In the genomic region with DNA sequence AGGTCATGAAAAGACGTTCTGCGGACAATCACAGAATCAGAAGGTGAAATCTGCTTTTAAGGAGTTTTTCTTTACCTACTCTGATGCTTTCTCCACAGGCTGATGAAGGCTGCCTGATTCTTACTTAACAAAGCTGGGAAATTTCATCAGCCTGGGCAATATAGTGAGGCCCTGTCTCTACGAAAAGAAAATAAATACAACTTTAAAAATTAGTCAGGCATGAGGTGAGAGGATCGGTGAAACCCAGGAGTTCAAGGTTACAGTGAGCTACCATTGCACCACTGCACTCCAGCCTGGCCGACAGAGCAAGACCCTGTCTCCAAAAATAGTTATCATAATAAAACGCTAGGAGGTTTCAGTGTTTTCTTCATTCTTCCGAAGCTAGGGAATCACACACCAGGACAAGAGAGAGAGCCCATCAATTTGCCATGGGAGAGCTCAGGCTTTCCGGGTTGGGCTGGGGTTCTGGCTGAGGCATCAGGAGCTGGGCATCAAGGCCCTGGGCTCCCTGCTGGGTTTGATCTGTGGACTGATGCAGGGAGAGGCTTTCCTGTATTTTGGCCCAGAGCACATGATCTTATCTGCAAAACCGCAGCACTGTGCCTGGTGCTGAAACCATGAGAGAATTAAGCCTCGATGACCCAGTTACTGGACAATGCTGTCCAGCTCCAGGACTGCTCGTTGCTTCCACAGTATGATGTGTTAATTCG, we compare ENCODE assay signal across 1 cellular context.
TF ChIP-seq lines count a peak whose summit lies in the region.

No MANE protein-coding gene starts in this region.

TF ChIP-seq in HepG2, 621 proteins besides CTCF, POLR2A, EP300 and RAD21 (continued from another document):
- TF ChIP-seq SNAPC2 (CRISPR knock-in tag; IDR thresholded peaks at IDR 0.05) (no peak), CBFB (CRISPR knock-in tag; IDR thresholded peaks at IDR 0.05) (peak; percentile 65), KLF16 (CRISPR knock-in tag; IDR thresholded peaks at IDR 0.05) (peak in 1 of 2 experiments; percentile 40; a peak in 1 of 4 replicates), ZNF737 (CRISPR knock-in tag; IDR thresholded peaks at IDR 0.05; ENCODE audit: borderline replicate concordance) (no peak), CENPX (CRISPR knock-in tag; IDR thresholded peaks at IDR 0.05) (no peak), ZFP1 (CRISPR knock-in tag; IDR thresholded peaks at IDR 0.05) (no peak), ZC3H13 (CRISPR knock-in tag; IDR thresholded peaks at IDR 0.05) (no peak), HNRNPLL (IDR thresholded peaks at IDR 0.05; ENCODE audit: low read depth, low read length, poor library complexity, severe bottlenecking) (no peak), ZZZ3 (CRISPR knock-in tag; IDR thresholded peaks at IDR 0.05; ENCODE audit: borderline replicate concordance) (no peak), KDM5A (IDR thresholded peaks at IDR 0.05; ENCODE audit: borderline replicate concordance, low read length) (no peak), ZNF33A (CRISPR knock-in tag; IDR thresholded peaks at IDR 0.05; ENCODE audit: borderline replicate concordance) (0 out of 2 replicates have a peak, but pooled peaks have one; percentile 23), RXRB (CRISPR knock-in tag; IDR thresholded peaks at IDR 0.05; ENCODE audit: borderline replicate concordance) (peak; percentile 45)
- TF ChIP-seq, protein P1, sequence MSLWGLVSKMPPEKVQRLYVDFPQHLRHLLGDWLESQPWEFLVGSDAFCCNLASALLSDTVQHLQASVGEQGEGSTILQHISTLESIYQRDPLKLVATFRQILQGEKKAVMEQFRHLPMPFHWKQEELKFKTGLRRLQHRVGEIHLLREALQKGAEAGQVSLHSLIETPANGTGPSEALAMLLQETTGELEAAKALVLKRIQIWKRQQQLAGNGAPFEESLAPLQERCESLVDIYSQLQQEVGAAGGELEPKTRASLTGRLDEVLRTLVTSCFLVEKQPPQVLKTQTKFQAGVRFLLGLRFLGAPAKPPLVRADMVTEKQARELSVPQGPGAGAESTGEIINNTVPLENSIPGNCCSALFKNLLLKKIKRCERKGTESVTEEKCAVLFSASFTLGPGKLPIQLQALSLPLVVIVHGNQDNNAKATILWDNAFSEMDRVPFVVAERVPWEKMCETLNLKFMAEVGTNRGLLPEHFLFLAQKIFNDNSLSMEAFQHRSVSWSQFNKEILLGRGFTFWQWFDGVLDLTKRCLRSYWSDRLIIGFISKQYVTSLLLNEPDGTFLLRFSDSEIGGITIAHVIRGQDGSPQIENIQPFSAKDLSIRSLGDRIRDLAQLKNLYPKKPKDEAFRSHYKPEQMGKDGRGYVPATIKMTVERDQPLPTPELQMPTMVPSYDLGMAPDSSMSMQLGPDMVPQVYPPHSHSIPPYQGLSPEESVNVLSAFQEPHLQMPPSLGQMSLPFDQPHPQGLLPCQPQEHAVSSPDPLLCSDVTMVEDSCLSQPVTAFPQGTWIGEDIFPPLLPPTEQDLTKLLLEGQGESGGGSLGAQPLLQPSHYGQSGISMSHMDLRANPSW (CRISPR knock-in tag; IDR thresholded peaks at IDR 0.05; ENCODE audit: borderline replicate concordance), result no peak
- TF ChIP-seq, protein P2, sequence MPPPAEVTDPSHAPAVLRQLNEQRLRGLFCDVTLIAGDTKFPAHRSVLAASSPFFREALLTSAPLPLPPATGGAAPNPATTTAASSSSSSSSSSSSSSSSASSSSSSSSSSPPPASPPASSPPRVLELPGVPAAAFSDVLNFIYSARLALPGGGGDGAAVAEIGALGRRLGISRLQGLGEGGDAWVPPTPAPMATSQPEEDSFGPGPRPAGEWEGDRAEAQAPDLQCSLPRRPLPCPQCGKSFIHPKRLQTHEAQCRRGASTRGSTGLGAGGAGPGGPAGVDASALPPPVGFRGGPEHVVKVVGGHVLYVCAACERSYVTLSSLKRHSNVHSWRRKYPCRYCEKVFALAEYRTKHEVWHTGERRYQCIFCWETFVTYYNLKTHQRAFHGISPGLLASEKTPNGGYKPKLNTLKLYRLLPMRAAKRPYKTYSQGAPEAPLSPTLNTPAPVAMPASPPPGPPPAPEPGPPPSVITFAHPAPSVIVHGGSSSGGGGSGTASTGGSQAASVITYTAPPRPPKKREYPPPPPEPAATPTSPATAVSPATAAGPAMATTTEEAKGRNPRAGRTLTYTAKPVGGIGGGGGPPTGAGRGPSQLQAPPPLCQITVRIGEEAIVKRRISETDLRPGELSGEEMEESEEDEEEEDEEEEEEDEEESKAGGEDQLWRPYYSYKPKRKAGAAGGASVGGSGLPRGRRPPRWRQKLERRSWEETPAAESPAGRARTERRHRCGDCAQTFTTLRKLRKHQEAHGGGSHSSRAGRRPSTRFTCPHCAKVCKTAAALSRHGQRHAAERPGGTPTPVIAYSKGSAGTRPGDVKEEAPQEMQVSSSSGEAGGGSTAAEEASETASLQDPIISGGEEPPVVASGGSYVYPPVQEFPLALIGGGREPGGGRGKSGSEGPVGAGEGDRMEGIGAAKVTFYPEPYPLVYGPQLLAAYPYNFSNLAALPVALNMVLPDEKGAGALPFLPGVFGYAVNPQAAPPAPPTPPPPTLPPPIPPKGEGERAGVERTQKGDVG (CRISPR knock-in tag; IDR thresholded peaks at IDR 0.05; ENCODE audit: borderline replicate concordance), result no peak
- TF ChIP-seq, protein P3, sequence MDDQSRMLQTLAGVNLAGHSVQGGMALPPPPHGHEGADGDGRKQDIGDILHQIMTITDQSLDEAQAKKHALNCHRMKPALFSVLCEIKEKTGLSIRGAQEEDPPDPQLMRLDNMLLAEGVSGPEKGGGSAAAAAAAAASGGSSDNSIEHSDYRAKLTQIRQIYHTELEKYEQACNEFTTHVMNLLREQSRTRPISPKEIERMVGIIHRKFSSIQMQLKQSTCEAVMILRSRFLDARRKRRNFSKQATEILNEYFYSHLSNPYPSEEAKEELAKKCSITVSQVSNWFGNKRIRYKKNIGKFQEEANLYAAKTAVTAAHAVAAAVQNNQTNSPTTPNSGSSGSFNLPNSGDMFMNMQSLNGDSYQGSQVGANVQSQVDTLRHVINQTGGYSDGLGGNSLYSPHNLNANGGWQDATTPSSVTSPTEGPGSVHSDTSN (CRISPR knock-in tag; IDR thresholded peaks at IDR 0.05; ENCODE audit: borderline replicate concordance), result no peak
- TF ChIP-seq, protein P4, sequence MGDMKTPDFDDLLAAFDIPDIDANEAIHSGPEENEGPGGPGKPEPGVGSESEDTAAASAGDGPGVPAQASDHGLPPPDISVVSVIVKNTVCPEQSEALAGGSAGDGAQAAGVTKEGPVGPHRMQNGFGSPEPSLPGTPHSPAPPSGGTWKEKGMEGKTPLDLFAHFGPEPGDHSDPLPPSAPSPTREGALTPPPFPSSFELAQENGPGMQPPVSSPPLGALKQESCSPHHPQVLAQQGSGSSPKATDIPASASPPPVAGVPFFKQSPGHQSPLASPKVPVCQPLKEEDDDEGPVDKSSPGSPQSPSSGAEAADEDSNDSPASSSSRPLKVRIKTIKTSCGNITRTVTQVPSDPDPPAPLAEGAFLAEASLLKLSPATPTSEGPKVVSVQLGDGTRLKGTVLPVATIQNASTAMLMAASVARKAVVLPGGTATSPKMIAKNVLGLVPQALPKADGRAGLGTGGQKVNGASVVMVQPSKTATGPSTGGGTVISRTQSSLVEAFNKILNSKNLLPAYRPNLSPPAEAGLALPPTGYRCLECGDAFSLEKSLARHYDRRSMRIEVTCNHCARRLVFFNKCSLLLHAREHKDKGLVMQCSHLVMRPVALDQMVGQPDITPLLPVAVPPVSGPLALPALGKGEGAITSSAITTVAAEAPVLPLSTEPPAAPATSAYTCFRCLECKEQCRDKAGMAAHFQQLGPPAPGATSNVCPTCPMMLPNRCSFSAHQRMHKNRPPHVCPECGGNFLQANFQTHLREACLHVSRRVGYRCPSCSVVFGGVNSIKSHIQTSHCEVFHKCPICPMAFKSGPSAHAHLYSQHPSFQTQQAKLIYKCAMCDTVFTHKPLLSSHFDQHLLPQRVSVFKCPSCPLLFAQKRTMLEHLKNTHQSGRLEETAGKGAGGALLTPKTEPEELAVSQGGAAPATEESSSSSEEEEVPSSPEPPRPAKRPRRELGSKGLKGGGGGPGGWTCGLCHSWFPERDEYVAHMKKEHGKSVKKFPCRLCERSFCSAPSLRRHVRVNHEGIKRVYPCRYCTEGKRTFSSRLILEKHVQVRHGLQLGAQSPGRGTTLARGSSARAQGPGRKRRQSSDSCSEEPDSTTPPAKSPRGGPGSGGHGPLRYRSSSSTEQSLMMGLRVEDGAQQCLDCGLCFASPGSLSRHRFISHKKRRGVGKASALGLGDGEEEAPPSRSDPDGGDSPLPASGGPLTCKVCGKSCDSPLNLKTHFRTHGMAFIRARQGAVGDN (CRISPR knock-in tag; IDR thresholded peaks at IDR 0.05), result peak; percentile 38
